ENCODE assay signal across 1 cellular context in the genomic region with DNA sequence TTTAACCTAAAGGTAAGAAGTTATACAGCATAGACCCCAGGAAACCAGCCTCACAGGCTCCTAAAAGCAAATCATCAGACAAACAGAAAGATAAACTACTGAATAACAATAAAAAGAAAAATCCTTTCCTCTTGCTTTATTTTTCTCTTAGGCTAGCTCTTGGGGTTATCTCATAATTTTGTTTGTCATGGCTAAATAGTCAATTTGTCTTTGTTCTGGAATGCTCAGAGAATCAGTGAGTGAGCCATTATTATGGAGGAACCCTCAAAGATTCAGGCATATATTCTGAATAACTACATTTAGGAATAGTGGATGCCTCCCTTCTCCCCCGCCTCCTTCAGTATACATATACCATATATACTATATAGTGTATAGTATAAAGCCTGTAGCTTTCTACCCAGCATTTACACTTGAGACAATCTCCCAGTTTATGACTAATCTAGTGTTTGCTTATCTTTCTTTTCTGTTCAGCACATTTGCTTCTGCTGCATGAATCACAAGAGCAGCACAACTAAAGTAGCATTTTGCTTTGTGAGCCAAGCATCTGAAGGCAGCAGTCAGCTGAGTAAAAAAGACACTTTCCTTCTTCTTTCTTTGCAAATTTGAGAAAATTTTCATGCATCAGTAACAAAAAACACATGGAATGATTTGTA.
TF ChIP-seq lines count a peak whose summit lies in the region.

No MANE protein-coding gene starts in this region.

TF ChIP-seq in IMR-90, 13 proteins besides CTCF, POLR2A, EP300 and RAD21 (continued from another document):
- TF ChIP-seq CHD1 (IDR thresholded peaks at IDR 0.05; ENCODE audit: low read depth, low read length) (no peak), RFX5 (IDR thresholded peaks at IDR 0.05; ENCODE audit: low read depth, low read length) (no peak), FOS (IDR thresholded peaks at IDR 0.05; ENCODE audit: low read depth, low read length) (no peak), BHLHE40 (IDR thresholded peaks at IDR 0.05; ENCODE audit: low read depth, low read length) (no peak), CEBPB (IDR thresholded peaks at IDR 0.05; ENCODE audit: low read depth, low read length) (no peak), MXI1 (IDR thresholded peaks at IDR 0.05; ENCODE audit: borderline replicate concordance, low read depth, low read length) (no peak), MAFK (IDR thresholded peaks at IDR 0.05; ENCODE audit: low read depth, low read length) (no peak), MAZ (IDR thresholded peaks at IDR 0.05; ENCODE audit: borderline replicate concordance, low read depth, low read length) (no peak), SMC3 (IDR thresholded peaks at IDR 0.05; ENCODE audit: low read depth, low read length) (no peak), NFE2L2 (IDR thresholded peaks at IDR 0.05; ENCODE audit: low read depth, low read length) (no peak), RCOR1 (IDR thresholded peaks at IDR 0.05; ENCODE audit: insufficient replicate concordance, low read length) (no peak)
- TF ChIP-seq, protein P1, sequence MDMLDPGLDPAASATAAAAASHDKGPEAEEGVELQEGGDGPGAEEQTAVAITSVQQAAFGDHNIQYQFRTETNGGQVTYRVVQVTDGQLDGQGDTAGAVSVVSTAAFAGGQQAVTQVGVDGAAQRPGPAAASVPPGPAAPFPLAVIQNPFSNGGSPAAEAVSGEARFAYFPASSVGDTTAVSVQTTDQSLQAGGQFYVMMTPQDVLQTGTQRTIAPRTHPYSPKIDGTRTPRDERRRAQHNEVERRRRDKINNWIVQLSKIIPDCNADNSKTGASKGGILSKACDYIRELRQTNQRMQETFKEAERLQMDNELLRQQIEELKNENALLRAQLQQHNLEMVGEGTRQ (IDR thresholded peaks at IDR 0.05; ENCODE audit: low read depth, low read length), result no peak
